ENCODE assay signal across 9 cellular contexts in genomic region chr17:6420173-6420641, GRCh38. TPM values are rescaled to one million over a fixed set of nuclear protein-coding genes. Genes with fewer than 3 reads are reported as not detected.
DNase-seq lines count a peak whose midpoint lies in the region; ATAC-seq and TF ChIP-seq lines count a peak whose summit lies in the region.
"Had no signal": no experiment of that assay in that cellular context is flagged by ENCODE, and none has a peak within 500 bp of the region (broad histone marks: within the 10 kb centered on the region; RNA-seq: fewer than 3 reads in every experiment).

No MANE protein-coding gene starts in this region.

- no peaks in the 10 kb centered on the region for H3F3A ChIP-seq in PC-9 (ENCODE audit: insufficient read depth, low read depth)

- CTCF ChIA-PET in HCT116 (lab: Charles Lee) (interaction anchor here (0.9 to 1.8 kb wide), 2 partner anchors 16 to 833 kb away, joined by 3 to 7 read pairs; no protein-coding TSS in a partner anchor), PC-9 (lab: Charles Lee) (no interaction called here)
- CTCF ChIA-PET in activated CD8-positive, alpha-beta T cell treated with anti-CD3 and anti-CD28 coated beads for 36 hours (lab: Charles Lee) = no interaction called here

- no peaks in the 10 kb centered on the region for H3K79me2 ChIP-seq in HCT116 (ENCODE audit: insufficient read depth, low read length)
- H3K79me2 ChIP-seq in PC-9 (ENCODE audit: low read depth) = no peaks in the 10 kb centered on the region

- no peak overlapping the region for H3K9ac ChIP-seq in HCT116 (ENCODE audit: low read length)

- ATAC-seq in HCT116 (peak; percentile 68), GM19351 (IDR thresholded peaks at IDR 0.05; ENCODE audit: unreplicated experiment) (no peak)
- ATAC-seq in activated CD8-positive, alpha-beta T cell treated with anti-CD3 and anti-CD28 coated beads for 36 hours = peak; percentile 20

- DNase-seq in HCT116 (ENCODE audit: low read depth, low spot score) (no peak), kidney epithelial cell (ENCODE audit: low read depth) (no peak), COLO829 (ENCODE audit: low spot score) (no peak), GM19240 (ENCODE audit: insufficient read length, low spot score) (no peak), PC-9 (no peak)
- peak; percentile 34 for DNase-seq in activated CD8-positive, alpha-beta T cell treated with anti-CD3 and anti-CD28 coated beads for 36 hours

- H2AFZ ChIP-seq in HCT116 (ENCODE audit: low read depth, low read length, poor library complexity, severe bottlenecking) = no peak overlapping the region
- H2AFZ ChIP-seq in PC-9 = no peak overlapping the region

- H3K4me3 ChIP-seq in HCT116 (replicated peaks in 1 of 2; ENCODE audit: low read depth in 1 of 2, low read length in 2 of 2) = no peak overlapping the region
- no peak overlapping the region for H3K4me3 ChIP-seq in kidney epithelial cell (ENCODE audit: low read depth, low read length)
- H3K4me3 ChIP-seq in PC-9 = no peak overlapping the region

- H4K20me1 ChIP-seq in HCT116 (ENCODE audit: insufficient read depth) = no peaks in the 10 kb centered on the region
- no peaks in the 10 kb centered on the region for H4K20me1 ChIP-seq in PC-9 (ENCODE audit: insufficient read depth)

- no peak overlapping the region for H3K27ac Mint-ChIP-seq in activated CD8-positive, alpha-beta T cell treated with anti-CD3 and anti-CD28 coated beads for 36 hours

- TF ChIP-seq CTCF in C4-2B (conservative IDR thresholded peaks at IDR 0.05) = peak; percentile 52
- peak; percentile 49 to 70 (median 60); a peak in 5 of 6 replicates for TF ChIP-seq CTCF in HCT116 (IDR thresholded peaks at IDR 0.05 in 2 of 3, conservative IDR thresholded peaks at IDR 0.05 in 1 of 3; ENCODE audit: borderline replicate concordance in 1 of 3, insufficient read depth in 1 of 3, low read depth in 2 of 3, low read length in 2 of 3)
- peak; percentile 44 for TF ChIP-seq CTCF in activated CD8-positive, alpha-beta T cell treated with anti-CD3 and anti-CD28 coated beads for 36 hours (IDR thresholded peaks at IDR 0.05)
- peak; percentile 60 for TF ChIP-seq CTCF in kidney epithelial cell (IDR thresholded peaks at IDR 0.05; ENCODE audit: insufficient read depth, low read length, poor library complexity, severe bottlenecking)
- no peak for TF ChIP-seq CTCF in PC-9 (conservative IDR thresholded peaks at IDR 0.05)

- POLR2A ChIA-PET in HCT116 (lab: Charles Lee) (no interaction called here), PC-9 (lab: Charles Lee; ENCODE audit: unreplicated experiment) (no interaction called here)
- POLR2A ChIA-PET in activated CD8-positive, alpha-beta T cell treated with anti-CD3 and anti-CD28 coated beads for 36 hours (lab: Charles Lee) = no interaction called here

- intact Hi-C loops in HCT116 (cut with micrococcal nuclease) (loop anchor here (5.0 kb wide), 1 partner anchor 1173 kb away; no protein-coding TSS in a partner anchor), PC-9 (cut with micrococcal nuclease; ENCODE audit: unreplicated experiment) (loop anchor here (10.0 kb wide), 1 partner anchor 1175 kb away; no protein-coding TSS in a partner anchor)
- intact Hi-C loops in activated CD8-positive, alpha-beta T cell treated with anti-CD3 and anti-CD28 coated beads for 36 hours (cut with micrococcal nuclease) = loop anchor here (5.0 kb wide), 1 partner anchor 828 kb away; no protein-coding TSS in a partner anchor

- peak overlapping the region; percentile 35 for H3K4me2 ChIP-seq in HCT116 (ENCODE audit: low read length)
- H3K4me2 ChIP-seq in PC-9 = no peak overlapping the region

- BruUV-seq in HCT116 (replicated peaks; lab: Mats Ljungman, UMichigan) = no TSS peak
- no TSS peak for BruUV-seq in PC-9 (replicated peaks; lab: Mats Ljungman, UMichigan)

- no peak overlapping the region for H3K27ac ChIP-seq in C4-2B
- no peak overlapping the region for H3K27ac ChIP-seq in HCT116 (ENCODE audit: low read depth, low read length)
- no peak overlapping the region for H3K27ac ChIP-seq in PC-9

- peak; percentile 47 for TF ChIP-seq RAD21 in HCT116 (IDR thresholded peaks at IDR 0.05; ENCODE audit: low read depth)

- peaks cover 10% of the 10 kb centered on the region for H3K27me3 Mint-ChIP-seq in activated CD8-positive, alpha-beta T cell treated with anti-CD3 and anti-CD28 coated beads for 36 hours

- H3K9me2 ChIP-seq in HCT116 (ENCODE audit: insufficient read depth) (no peaks in the 10 kb centered on the region), PC-9 (ENCODE audit: insufficient read depth) (no peaks in the 10 kb centered on the region)

- no peak for TF ChIP-seq POLR2A in HCT116 (IDR thresholded peaks at IDR 0.05; ENCODE audit: borderline replicate concordance, extremely low read depth, insufficient read depth, insufficient read length)

- H3K4me3 Mint-ChIP-seq in activated CD8-positive, alpha-beta T cell treated with anti-CD3 and anti-CD28 coated beads for 36 hours = no peak overlapping the region
- H3K4me3 Mint-ChIP-seq: naive thymus-derived CD8-positive, alpha-beta T cell had no signal

- H3K4me1 Mint-ChIP-seq in activated CD8-positive, alpha-beta T cell treated with anti-CD3 and anti-CD28 coated beads for 36 hours (ENCODE audit: low read depth) = no peaks in the 10 kb centered on the region

- H3K36me3 ChIP-seq in HCT116 (ENCODE audit: control insufficient read depth in 1 of 2, insufficient read depth in 2 of 2, low read length in 2 of 2) = no peaks in the 10 kb centered on the region
- H3K36me3 ChIP-seq in kidney epithelial cell (ENCODE audit: control insufficient read depth, insufficient read depth, low read length) = no peaks in the 10 kb centered on the region
- H3K36me3 ChIP-seq in PC-9 (ENCODE audit: low read depth) = no peaks in the 10 kb centered on the region

- no peaks in the 10 kb centered on the region for H3K36me3 Mint-ChIP-seq in activated CD8-positive, alpha-beta T cell treated with anti-CD3 and anti-CD28 coated beads for 36 hours (ENCODE audit: low read depth)
- H3K36me3 Mint-ChIP-seq: naive thymus-derived CD8-positive, alpha-beta T cell had no signal

- H3K4me1 ChIP-seq in HCT116 (ENCODE audit: control insufficient read depth in 1 of 2, insufficient read depth in 2 of 2, low read length in 2 of 2) (peaks cover 0 to 4% of the 10 kb centered on the region in 2 experiments; a peak in 2 of 4 replicates), PC-9 (replicated peaks; ENCODE audit: insufficient read depth) (no peaks in the 10 kb centered on the region)

- RAD21 ChIA-PET in HCT116 (lab: Charles Lee; ENCODE audit: low non-redundant PET in 1 of 2, low total read pairs in 2 of 2, uncharacterized antibody in 2 of 2, unreplicated experiment in 2 of 2) = no interaction called here

- H3K9me3 ChIP-seq in HCT116 (ENCODE audit: control insufficient read depth in 1 of 2, insufficient read depth in 1 of 2, low read depth in 1 of 2, low read length in 2 of 2) = no peaks in the 10 kb centered on the region
- no peaks in the 10 kb centered on the region for H3K9me3 ChIP-seq in PC-9 (ENCODE audit: insufficient read depth, low read depth)

- no peaks in the 10 kb centered on the region for H3K9me3 Mint-ChIP-seq in activated CD8-positive, alpha-beta T cell treated with anti-CD3 and anti-CD28 coated beads for 36 hours
- H3K9me3 Mint-ChIP-seq: naive thymus-derived CD8-positive, alpha-beta T cell had no signal

- peaks cover 5% of the 10 kb centered on the region; the same call in 1 of the 2 replicates for H3K27me3 ChIP-seq in HCT116 (ENCODE audit: insufficient read depth, low read length)
- H3K27me3 ChIP-seq in kidney epithelial cell (ENCODE audit: control insufficient read depth, insufficient read depth, low read length) = peaks cover 9% of the 10 kb centered on the region
- H3K27me3 ChIP-seq in PC-9 (ENCODE audit: insufficient read depth, low read depth) = peaks cover 84% of the 10 kb centered on the region

TF ChIP-seq in HCT116, 20 proteins besides CTCF, POLR2A, EP300 and RAD21 (continues in another document):
- TF ChIP-seq CBX3 (IDR thresholded peaks at IDR 0.05; ENCODE audit: low read depth) = no peak
- no peak for TF ChIP-seq JUND (IDR thresholded peaks at IDR 0.05)
- TF ChIP-seq SIN3A (IDR thresholded peaks at IDR 0.05; ENCODE audit: low read depth) = no peak
- TF ChIP-seq SRF (IDR thresholded peaks at IDR 0.05; ENCODE audit: low read depth) = no peak
- TF ChIP-seq YY1 (IDR thresholded peaks at IDR 0.05; ENCODE audit: extremely low read depth, insufficient replicate concordance, low read depth, low read length) = no peak
- TF ChIP-seq MAX (IDR thresholded peaks at IDR 0.05) = no peak
- TF ChIP-seq SP1 (IDR thresholded peaks at IDR 0.05; ENCODE audit: low read depth) = no peak
- TF ChIP-seq EGR1 (IDR thresholded peaks at IDR 0.05; ENCODE audit: low read depth) = no peak

RNA-seq across cellular contexts. Expression of gene AIPL1, which starts 14.7 kb away (rescaled TPM):
- total RNA-seq in HCT116 (2021; ENCODE audit: unreplicated experiment) (not detected), kidney epithelial cell (not detected in 2 replicates), PC-9 (2021) (not detected in 2 replicates)
- not detected in 2 replicates for polyA plus RNA-seq in HCT116 (2012)
- not detected for total RNA-seq in activated CD8-positive, alpha-beta T cell treated with anti-CD3 and anti-CD28 coated beads for 36 hours
- total RNA-seq: naive thymus-derived CD8-positive, alpha-beta T cell had no signal
- polyA plus RNA-seq: naive thymus-derived CD8-positive, alpha-beta T cell had no signal

RNA-seq across cellular contexts. Expression of gene PIMREG, which starts 24.0 kb away (rescaled TPM):
- total RNA-seq in HCT116 (2021; ENCODE audit: unreplicated experiment) (57.0 TPM), kidney epithelial cell (6.8 and 10.4 TPM in 2 replicates), PC-9 (2021) (52.2 and 62.3 TPM in 2 replicates)
- polyA plus RNA-seq in HCT116 (2012) = 32.4 and 49.8 TPM in 2 replicates
- 1 to 10 TPM; 3.7 to 4.6 TPM for total RNA-seq in activated CD8-positive, alpha-beta T cell treated with anti-CD3 and anti-CD28 coated beads for 36 hours
- total RNA-seq: naive thymus-derived CD8-positive, alpha-beta T cell had no signal
